ENCODE assay signal across 22 cellular contexts in the genomic region with DNA sequence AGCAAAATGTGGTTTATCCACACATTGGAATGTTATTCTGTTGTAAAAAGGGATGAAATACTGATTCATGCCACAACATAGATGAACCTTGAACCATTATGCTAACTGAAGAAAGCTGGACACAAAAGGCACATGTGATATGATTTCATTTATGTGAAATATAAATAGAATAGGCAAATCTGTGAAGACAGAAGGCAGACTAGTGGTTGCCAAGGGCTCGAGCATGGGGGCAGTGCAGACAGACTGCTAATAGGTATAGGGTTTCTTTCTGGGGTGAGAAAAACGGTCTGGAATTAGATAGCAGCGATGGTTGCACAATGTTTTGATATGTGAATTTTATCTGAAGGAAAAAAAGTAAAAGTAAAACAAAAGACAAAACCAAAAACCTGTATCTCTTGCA. TPM values are rescaled to one million over a fixed set of nuclear protein-coding genes. Genes with fewer than 3 reads are reported as not detected.
A peak's percentile ranks its signal among the peaks of the same experiment; 100 is the strongest.
DNase-seq lines count a peak whose midpoint lies in the region; ATAC-seq, FAIRE-seq and TF ChIP-seq lines count a peak whose summit lies in the region.
"Had no signal": no experiment of that assay in that cellular context is flagged by ENCODE, and none has a peak within 500 bp of the region (broad histone marks: within the 10 kb centered on the region; RNA-seq: fewer than 3 reads in every experiment).

No MANE protein-coding gene starts in this region.

- H3K9me1 ChIP-seq in K562 (ENCODE audit: control insufficient read depth, insufficient read depth, low read length) = no peaks in the 10 kb centered on the region

- TF ChIP-seq POLR2A in K562 (conservative IDR thresholded peaks at IDR 0.05) = no peak
- no peak for TF ChIP-seq POLR2A in gastrocnemius medialis (IDR thresholded peaks at IDR 0.05)

- CTCF ChIA-PET in K562 (lab: Yijun Ruan, JAX; ENCODE audit: low intra/inter-chr PET ratio) = no interaction called here

- H3K79me2 ChIP-seq in K562 (ENCODE audit: control insufficient read depth, insufficient read depth, low read length) = no peaks in the 10 kb centered on the region

- H3K4me1 ChIP-seq in K562 (replicated peaks in 1 of 2; ENCODE audit: control insufficient read depth in 2 of 2, insufficient read depth in 2 of 2, low read length in 2 of 2) = no peaks in the 10 kb centered on the region
- peaks cover 38 to 43% of the 10 kb centered on the region in 2 donors for H3K4me1 ChIP-seq in gastrocnemius medialis
- H3K4me1 ChIP-seq: ascending aorta had no signal

- peak; percentile 83 for DNase-seq in G401 (ENCODE audit: low spot score)
- DNase-seq in NCI-H446 treated with DMSO at 0.1 percent for 48 hours (lab: John Stamatoyannopoulos, UW) = peak; percentile 18
- no peak for DNase-seq in K562 (ENCODE audit: extremely low read depth in 1 of 4, low spot score in 3 of 4)
- no peak for DNase-seq in gastrocnemius medialis
- DNase-seq in coronary artery (ENCODE audit: low spot score) = no peak
- no peak for DNase-seq in ureter (ENCODE audit: low spot score)
- DNase-seq in CD1c-positive myeloid dendritic cell (ENCODE audit: extremely low spot score) = no peak
- DNase-seq: activated CD4-positive, alpha-beta T cell treated with anti-CD3 and anti-CD28 coated beads, Interleukin-2, amount 50 U/mL, for 48 hours; activated CD4-positive, CD25-positive, alpha-beta regulatory T cell; activated CD8-positive, alpha-beta memory T cell treated with anti-CD3 and anti-CD28 coated beads, Interleukin-2, amount 50 U/mL, for 4 hours; CD4-positive, CD25-positive, alpha-beta regulatory T cell; mesenchymal stem cell; NCI-H1417 treated with DMSO at 0.1 percent for 48 hours; NCI-H69; retina; spleen; stimulated activated CD4-positive, alpha-beta T cell treated with anti-CD3 and anti-CD28 coated beads, Interleukin-2, amount 100 ng/mL, for 48 hours; stimulated activated naive CD4-positive, alpha-beta T cell had no signal

- H3K9ac ChIP-seq in K562 (ENCODE audit: insufficient read depth in 1 of 2, low read depth in 2 of 2, low read length in 2 of 2) = no peak overlapping the region

- no TSS peak for BruUV-seq in K562 (replicated peaks; lab: Mats Ljungman, UMichigan)

- TF ChIP-seq RAD21 in K562 (CRISPR knock-in tag; conservative IDR thresholded peaks at IDR 0.05 in 1 of 2, IDR thresholded peaks at IDR 0.05 in 1 of 2) = no peak

- H3K27me3 ChIP-seq in K562 (ENCODE audit: control insufficient read depth in 2 of 2, insufficient read depth in 2 of 2, low read length in 2 of 2) (peaks cover 34 to 47% of the 10 kb centered on the region in 2 experiments), gastrocnemius medialis (no peaks in the 10 kb centered on the region)
- H3K27me3 ChIP-seq: ascending aorta, spleen had no signal

- FAIRE-seq in K562 (lab: Jason Lieb, UNC) = no peak
- FAIRE-seq: D721Med, HepG2 had no signal

- TF ChIP-seq CTCF in K562 (IDR thresholded peaks at IDR 0.05 in 2 of 3, conservative IDR thresholded peaks at IDR 0.05 in 1 of 3; ENCODE audit: insufficient read depth in 2 of 3, low read depth in 1 of 3, low read length in 3 of 3) (no peak), gastrocnemius medialis (IDR thresholded peaks at IDR 0.05 in 4 of 5, conservative IDR thresholded peaks at IDR 0.05 in 1 of 5) (peak in 1 of 5 experiments; percentile 13), coronary artery (IDR thresholded peaks at IDR 0.05) (no peak)

- no peaks in the 10 kb centered on the region for H3K9me3 ChIP-seq in K562 (replicated peaks; ENCODE audit: control insufficient read depth, insufficient read depth, low read depth, low read length)
- no peaks in the 10 kb centered on the region for H3K9me3 ChIP-seq in gastrocnemius medialis
- H3K9me3 ChIP-seq: ascending aorta, spleen, thoracic aorta had no signal

- in situ Hi-C loops in G401 (cut with HindIII; ENCODE audit: low sequenced_read_pairs) = no loop called here
- in situ Hi-C loops in K562 (cut with MboI) = loop anchor here (25.0 kb wide), 1 partner anchor 427 kb away; no protein-coding TSS in a partner anchor
- in situ Hi-C loops in gastrocnemius medialis (cut with MboI; ENCODE audit: low sequenced_read_pairs in 4 of 4) = loop anchor here in 3 of 4 donors (25.0 kb wide), 1 partner anchor 402 kb away; no protein-coding TSS in a partner anchor

- POLR2A ChIA-PET in K562 (lab: Yijun Ruan, JAX) = no interaction called here

- ATAC-seq in K562 (no peak), gastrocnemius medialis (no peak)
- ATAC-seq: HepG2 had no signal

- H4K20me1 ChIP-seq in K562 (replicated peaks; ENCODE audit: control insufficient read depth, insufficient read depth, low read length) = no peaks in the 10 kb centered on the region; the same call in 1 of the 2 replicates

- H3K4me3 ChIP-seq in K562 (no peak overlapping the region), gastrocnemius medialis (no peak overlapping the region), coronary artery (no peak overlapping the region)
- H3K4me3 ChIP-seq: ascending aorta, spleen, thoracic aorta had no signal

- intact Hi-C loops in K562 (cut with micrococcal nuclease) (no loop called here), gastrocnemius medialis (cut with DNase I; ENCODE audit: low total_unique reads) (no loop called here)

- no peak overlapping the region for H3K4me2 ChIP-seq in K562 (ENCODE audit: insufficient read depth, low read length)

- 0% methylated on average over 3 of the region's 3 CpGs for WGBS in K562 (ENCODE audit: insufficient coverage, low coverage, missing lambda C conversion rate)

- no peak for TF ChIP-seq EP300 in K562 (IDR thresholded peaks at IDR 0.05; ENCODE audit: low read length)

- H3K36me3 ChIP-seq in K562 (ENCODE audit: control insufficient read depth, insufficient read depth, low read length) (no peaks in the 10 kb centered on the region), gastrocnemius medialis (no peaks in the 10 kb centered on the region)
- H3K36me3 ChIP-seq: ascending aorta, spleen, thoracic aorta had no signal

- no peak overlapping the region for H2AFZ ChIP-seq in K562 (ENCODE audit: low read depth, low read length)

- H3K27ac ChIP-seq in K562 (ENCODE audit: extremely low read depth, low read depth, low read length) = no peak overlapping the region
- peak overlapping the region; percentile 40 to 84 (median 48) for H3K27ac ChIP-seq in gastrocnemius medialis
- H3K27ac ChIP-seq in coronary artery = no peak overlapping the region
- H3K27ac ChIP-seq: ascending aorta, thoracic aorta had no signal

TF ChIP-seq in K562, 482 proteins besides CTCF, POLR2A, EP300 and RAD21:
- TF ChIP-seq DPF2 (IDR thresholded peaks at IDR 0.05) (no peak), CEBPB (tag; IDR thresholded peaks at IDR 0.05) (peak; percentile 37; the same call in 1 of the 2 replicates), ZNF311 (CRISPR knock-in tag; IDR thresholded peaks at IDR 0.05) (no peak), ZNF431 (CRISPR knock-in tag; IDR thresholded peaks at IDR 0.05) (no peak), PHF20 (IDR thresholded peaks at IDR 0.05; ENCODE audit: partially characterized antibody) (no peak)
- TF ChIP-seq, protein P1, sequence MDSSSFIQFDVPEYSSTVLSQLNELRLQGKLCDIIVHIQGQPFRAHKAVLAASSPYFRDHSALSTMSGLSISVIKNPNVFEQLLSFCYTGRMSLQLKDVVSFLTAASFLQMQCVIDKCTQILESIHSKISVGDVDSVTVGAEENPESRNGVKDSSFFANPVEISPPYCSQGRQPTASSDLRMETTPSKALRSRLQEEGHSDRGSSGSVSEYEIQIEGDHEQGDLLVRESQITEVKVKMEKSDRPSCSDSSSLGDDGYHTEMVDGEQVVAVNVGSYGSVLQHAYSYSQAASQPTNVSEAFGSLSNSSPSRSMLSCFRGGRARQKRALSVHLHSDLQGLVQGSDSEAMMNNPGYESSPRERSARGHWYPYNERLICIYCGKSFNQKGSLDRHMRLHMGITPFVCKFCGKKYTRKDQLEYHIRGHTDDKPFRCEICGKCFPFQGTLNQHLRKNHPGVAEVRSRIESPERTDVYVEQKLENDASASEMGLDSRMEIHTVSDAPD (CRISPR knock-in tag; IDR thresholded peaks at IDR 0.05) = no peak

RNA-seq across cellular contexts. Expression of a gene that starts 54.6 kb away (rescaled TPM):
- total RNA-seq in G401 (2014; rRNA removed; shearing (Covaris generic)) = 0.06 TPM in 1 of 2 replicates, not detected in the other
- not detected in 2 replicates for total RNA-seq in K562 (2011; cell fraction: chromatin; rRNA removed; ENCODE audit: low replicate concordance)
- total RNA-seq in K562 (2011; cell fraction: nucleolus; rRNA removed) = not detected in 2 replicates
- total RNA-seq in K562 (2011; cell fraction: nucleoplasm; rRNA removed) = not detected in 2 replicates
- not detected in 2 replicates for total RNA-seq in K562 (2014; rRNA removed)
- not detected in 2 replicates for total RNA-seq in K562 (2014; rRNA removed; fragmentation: Illumina TruSeq; extraction: Trizol)
- not detected in 2 replicates for total RNA-seq in K562 (2015; rRNA removed; fragmentation: Illumina TruSeq; extraction: Trizol)
- not detected in 2 replicates for total RNA-seq in K562 (2021)
- not detected in 2 replicates for polyA plus RNA-seq in K562 (2011; rRNA removed)
- not detected in 2 replicates for polyA plus RNA-seq in K562 (2011; cell fraction: cytosol; rRNA removed)
- polyA plus RNA-seq in K562 (2011; cell fraction: nucleus; rRNA removed) = not detected in 2 replicates
- not detected in 2 replicates for polyA plus RNA-seq in K562 (2012)
- not detected in 2 replicates for polyA plus RNA-seq in K562 (2014; fragmentation: Illumina TruSeq; extraction: Trizol)
- polyA plus RNA-seq in K562 (2014; fragmentation: Nextera tagmentation; extraction: Ambion mirVana) = not detected
- not detected in 2 replicates for polyA plus RNA-seq in K562 (2014; rRNA removed)
- not detected in 2 replicates for polyA minus RNA-seq in K562 (2011; rRNA and poly(A)+ RNA removed)
- not detected in 2 replicates for polyA minus RNA-seq in K562 (2011; cell fraction: cytosol; rRNA and poly(A)+ RNA removed)
- polyA minus RNA-seq in K562 (2011; cell fraction: nucleus; rRNA and poly(A)+ RNA removed) = not detected in 2 replicates
- under 1 TPM; 0.16 to 0.41 (median 0.31) TPM for total RNA-seq in gastrocnemius medialis
- 0.26 TPM for total RNA-seq in ureter
- total RNA-seq: CD4-positive, CD25-positive, alpha-beta regulatory T cell; HepG2 had no signal
- polyA plus RNA-seq: HepG2 had no signal

Comparison
In these comparisons a context has a peak if more than half of its experiments do, and no peak if none do; other contexts are left out.
1. DNase-seq: peak in G401 (single experiment) and NCI-H446 treated with DMSO at 0.1 percent for 48 hours (single experiment); none in K562 (0 of 4), gastrocnemius medialis (0 of 2), coronary artery (single experiment), ureter (single experiment) and CD1c-positive myeloid dendritic cell (single experiment).
2. H3K27ac ChIP-seq: peak in gastrocnemius medialis (4 of 4); none in K562 (single experiment) and coronary artery (0 of 2).